In the genomic region with DNA sequence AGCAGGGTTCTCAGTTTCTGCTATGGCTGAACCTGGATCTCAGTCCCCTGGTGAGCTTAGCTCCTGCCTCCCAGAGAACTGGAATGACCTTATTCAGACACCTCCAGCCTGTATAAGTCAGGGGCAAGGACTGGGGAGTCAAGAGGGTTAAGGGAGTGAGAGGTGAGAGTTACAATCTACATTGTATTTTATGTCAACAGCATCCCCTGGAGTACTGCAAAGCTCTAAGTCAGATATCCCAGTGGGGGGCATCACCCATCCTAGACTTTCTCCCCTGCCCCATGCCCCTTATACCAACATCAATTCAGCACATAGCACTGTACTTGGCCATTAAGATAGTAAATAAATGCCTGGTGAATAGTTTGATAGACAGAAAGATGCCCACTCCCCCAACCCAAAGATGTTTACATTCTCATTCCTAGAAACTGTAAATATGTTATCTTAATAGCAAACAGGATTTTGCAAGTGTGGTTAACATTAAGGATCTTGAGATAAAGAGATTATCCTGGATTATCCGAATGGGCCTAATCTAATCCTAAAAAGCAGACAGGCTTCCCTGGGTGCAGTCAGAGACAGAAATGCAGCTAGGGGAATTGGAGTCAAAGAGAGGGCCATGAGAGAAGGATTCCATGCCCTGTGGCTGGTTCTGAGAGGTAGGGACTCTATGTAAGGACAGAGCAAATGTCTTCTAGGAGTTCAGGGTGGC, we compare ENCODE assay signal across 17 cellular contexts.
DNase-seq lines count a peak whose midpoint lies in the region; ATAC-seq, FAIRE-seq and TF ChIP-seq lines count a peak whose summit lies in the region.
"Had no signal": no experiment of that assay in that cellular context is flagged by ENCODE, and none has a peak within 500 bp of the region (broad histone marks: within the 10 kb centered on the region; RNA-seq: fewer than 3 reads in every experiment).

No MANE protein-coding gene starts in this region.

- peaks cover 21 to 76% (median 48%) of the 10 kb centered on the region in 4 donors for H3K4me1 Mint-ChIP-seq in CD4-positive, CD25-positive, alpha-beta regulatory T cell
- peaks cover 51% of the 10 kb centered on the region for H3K4me1 Mint-ChIP-seq in T-helper 17 cell

- ATAC-seq in CD4-positive, CD25-positive, alpha-beta regulatory T cell (ENCODE audit: low read depth in 2 of 2), result no peak
- no peak for ATAC-seq in T-helper 17 cell
- ATAC-seq in psoas muscle, result no peak

- H3K27ac ChIP-seq in CD4-positive, CD25-positive, alpha-beta regulatory T cell (ENCODE audit: insufficient read depth, low read length, poor library complexity, severe bottlenecking), result peak overlapping the region; percentile 83
- peak overlapping the region; percentile 53 for H3K27ac ChIP-seq in effector memory CD4-positive, alpha-beta T cell (ENCODE audit: insufficient read depth, low read length, poor library complexity, severe bottlenecking)
- H3K27ac ChIP-seq in A673 (ENCODE audit: low read depth, low read length, poor library complexity, severe bottlenecking), result no peak overlapping the region
- H3K27ac ChIP-seq in psoas muscle, result no peak overlapping the region
- H3K27ac ChIP-seq: hepatocyte, pancreas, vagina had no signal

- H3K9me3 ChIP-seq in CD4-positive, CD25-positive, alpha-beta regulatory T cell (ENCODE audit: control insufficient read depth in 2 of 2, low read length in 2 of 2), result no peaks in the 10 kb centered on the region
- H3K9me3 ChIP-seq in T-helper 17 cell (ENCODE audit: control insufficient read depth, low read length, poor library complexity, severe bottlenecking) (no peaks in the 10 kb centered on the region), A673 (ENCODE audit: low read depth, low read length, poor library complexity, severe bottlenecking) (no peaks in the 10 kb centered on the region), psoas muscle (no peaks in the 10 kb centered on the region)
- H3K9me3 ChIP-seq in effector memory CD4-positive, alpha-beta T cell (ENCODE audit: control insufficient read depth, low read length), result no peaks in the 10 kb centered on the region
- H3K9me3 ChIP-seq: pancreas, vagina had no signal

- no peaks in the 10 kb centered on the region for H3K9me3 Mint-ChIP-seq in CD4-positive, CD25-positive, alpha-beta regulatory T cell

- H3K27ac Mint-ChIP-seq in CD4-positive, CD25-positive, alpha-beta regulatory T cell, result peak overlapping the region; percentile 84 to 91 (median 87)
- peak overlapping the region; percentile 67 for H3K27ac Mint-ChIP-seq in T-helper 17 cell

- peak overlapping the region; percentile 81 to 96 (median 88) for H3K4me3 Mint-ChIP-seq in CD4-positive, CD25-positive, alpha-beta regulatory T cell
- H3K4me3 Mint-ChIP-seq in T-helper 17 cell, result peak overlapping the region; percentile 80

- WGBS in psoas muscle, 3 donors, result 79 to 86% (median 85%) methylated on average over 1 of the region's 1 CpG

- TF ChIP-seq CTCF in D721Med (IDR thresholded peaks at IDR 0.05; ENCODE audit: insufficient read depth, missing control alignments) (no peak), A673 (conservative IDR thresholded peaks at IDR 0.05; ENCODE audit: low read depth, low read length) (no peak), psoas muscle (IDR thresholded peaks at IDR 0.05) (no peak)

- peak overlapping the region; percentile 88 for H3K4me3 ChIP-seq in CD4-positive, CD25-positive, alpha-beta regulatory T cell (ENCODE audit: low read depth, low read length)
- H3K4me3 ChIP-seq in effector memory CD4-positive, alpha-beta T cell (ENCODE audit: insufficient read depth, low read depth, low read length, poor library complexity, severe bottlenecking), result no peak overlapping the region
- no peak overlapping the region for H3K4me3 ChIP-seq in A673 (ENCODE audit: low read depth, low read length, poor library complexity, severe bottlenecking)
- no peak overlapping the region for H3K4me3 ChIP-seq in psoas muscle
- H3K4me3 ChIP-seq: hepatocyte, pancreas, vagina had no signal

- H3K4me1 ChIP-seq in CD4-positive, CD25-positive, alpha-beta regulatory T cell (ENCODE audit: control insufficient read depth, insufficient read depth, low read length, poor library complexity, severe bottlenecking), result peaks cover 71% of the 10 kb centered on the region
- H3K4me1 ChIP-seq in effector memory CD4-positive, alpha-beta T cell (ENCODE audit: control insufficient read depth, insufficient read depth, low read length, poor library complexity, severe bottlenecking), result peaks cover 38% of the 10 kb centered on the region
- H3K4me1 ChIP-seq in A673 (ENCODE audit: insufficient read depth, low read length, poor library complexity, severe bottlenecking) (no peaks in the 10 kb centered on the region), psoas muscle (no peaks in the 10 kb centered on the region)
- H3K4me1 ChIP-seq: vagina had no signal

- no peaks in the 10 kb centered on the region for H3K27me3 Mint-ChIP-seq in CD4-positive, CD25-positive, alpha-beta regulatory T cell
- no peaks in the 10 kb centered on the region for H3K27me3 Mint-ChIP-seq in T-helper 17 cell

- BruUV-seq in A673 (replicated peaks; lab: Mats Ljungman, UMichigan), result no TSS peak

- FAIRE-seq in D721Med (lab: Jason Lieb, UNC), result peak; percentile 21
- FAIRE-seq: colon, keratinocyte, pancreas, RCC 7860 had no signal

- H3K36me3 Mint-ChIP-seq in CD4-positive, CD25-positive, alpha-beta regulatory T cell, result no peaks in the 10 kb centered on the region
- H3K36me3 Mint-ChIP-seq in T-helper 17 cell (ENCODE audit: low read depth), result no peaks in the 10 kb centered on the region

- intact Hi-C loops in A673 (cut with micrococcal nuclease; ENCODE audit: unreplicated experiment) (loop anchor here (5.0 kb wide), 1 partner anchor 140 kb away; no protein-coding TSS in a partner anchor), psoas muscle (cut with DNase I) (loop anchor here in 1 of 2 donors (5.0 kb wide), 1 partner anchor 255 kb away; no protein-coding TSS in a partner anchor)

- peaks cover 2% of the 10 kb centered on the region for H3K36me3 ChIP-seq in CD4-positive, CD25-positive, alpha-beta regulatory T cell (ENCODE audit: control insufficient read depth, insufficient read depth, low read length)
- no peaks in the 10 kb centered on the region for H3K36me3 ChIP-seq in effector memory CD4-positive, alpha-beta T cell (ENCODE audit: control insufficient read depth, insufficient read depth, low read length)
- no peaks in the 10 kb centered on the region for H3K36me3 ChIP-seq in A673 (ENCODE audit: insufficient read depth, low read length, poor library complexity, severe bottlenecking)
- H3K36me3 ChIP-seq in psoas muscle (ENCODE audit: insufficient read depth in 1 of 2, low read depth in 1 of 2), result no peaks in the 10 kb centered on the region
- H3K36me3 ChIP-seq: pancreas, vagina had no signal

- no peak for DNase-seq in CD4-positive, CD25-positive, alpha-beta regulatory T cell
- DNase-seq in D721Med (ENCODE audit: insufficient read length, low spot score) (no peak), T-helper 17 cell (no peak), A673 (ENCODE audit: low spot score) (no peak), psoas muscle (no peak), RPMI8226 (no peak)
- no peak for DNase-seq in effector memory CD4-positive, alpha-beta T cell
- DNase-seq: GF-D8, NCI-H1105 treated with DMSO at 0.1 percent for 48 hours, NCI-H2171, NCI-H748 treated with DMSO at 0.1 percent for 48 hours, pancreas had no signal

- CTCF ChIA-PET in A673 (lab: Charles Lee), result interaction anchor here (1.9 kb wide), 1 partner anchor 257 kb away, joined by 5 read pairs; no protein-coding TSS in a partner anchor

- no peaks in the 10 kb centered on the region for H3K27me3 ChIP-seq in CD4-positive, CD25-positive, alpha-beta regulatory T cell (ENCODE audit: control insufficient read depth, insufficient read depth, low read length)
- H3K27me3 ChIP-seq in effector memory CD4-positive, alpha-beta T cell (replicated peaks; ENCODE audit: control insufficient read depth, insufficient read depth, low read length, poor library complexity, severe bottlenecking), result no peaks in the 10 kb centered on the region
- H3K27me3 ChIP-seq in A673 (replicated peaks; ENCODE audit: insufficient read depth, low read depth, low read length, poor library complexity) (peaks cover 6% of the 10 kb centered on the region), psoas muscle (ENCODE audit: insufficient read depth in 3 of 3, low read length in 2 of 3) (no peaks in the 10 kb centered on the region)
- H3K27me3 ChIP-seq: hepatocyte, pancreas, vagina had no signal

- POLR2A ChIA-PET in A673 (lab: Charles Lee; ENCODE audit: low non-redundant PET), result no interaction called here

Comparison
In these comparisons a context has a peak if more than half of its experiments do, and no peak if none do; other contexts are left out.
1. H3K27ac ChIP-seq: peak in CD4-positive, CD25-positive, alpha-beta regulatory T cell (single experiment) and effector memory CD4-positive, alpha-beta T cell (single experiment); none in A673 (single experiment) and psoas muscle (single experiment).